Comparison of ENCODE assay signal across 14 cellular contexts in the genomic region with DNA sequence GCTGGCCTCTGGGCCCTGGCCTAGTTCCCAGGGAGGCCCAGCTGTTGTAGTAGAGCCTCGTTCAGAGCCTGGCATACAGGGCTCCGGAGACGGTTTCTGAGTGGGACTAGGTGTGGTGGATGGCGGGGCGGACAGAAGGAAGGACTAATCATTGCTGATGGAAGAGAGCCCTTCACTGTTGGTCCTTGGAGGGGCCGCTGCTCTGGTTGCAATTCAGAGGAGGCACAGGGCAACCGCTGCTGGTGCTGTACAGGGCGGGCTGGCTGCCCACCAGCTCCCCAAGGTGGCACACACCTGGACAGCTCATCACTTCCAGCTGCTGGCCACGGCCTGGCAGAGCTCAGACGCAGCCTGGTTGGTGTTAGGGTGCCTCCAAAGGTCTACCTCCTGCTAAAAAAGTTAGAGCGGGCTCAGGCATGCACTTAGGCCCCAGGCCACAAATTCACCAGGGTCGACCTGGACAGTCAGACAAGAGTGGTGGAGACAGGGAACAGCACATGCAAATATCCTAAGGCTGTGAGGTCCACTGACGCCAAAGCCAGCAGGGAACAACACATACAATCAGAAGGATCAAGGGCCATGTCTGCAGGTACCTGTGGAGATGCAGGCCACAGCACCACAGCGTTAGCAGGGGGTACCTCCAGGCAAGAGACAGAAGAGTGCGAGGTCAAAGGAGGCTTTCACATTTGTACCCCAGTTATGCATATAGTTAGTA. TPM values are rescaled to one million over a fixed set of nuclear protein-coding genes. Genes with fewer than 3 reads are reported as not detected.
DNase-seq lines count a peak whose midpoint lies in the region; TF ChIP-seq lines count a peak whose summit lies in the region.
"Had no signal": no experiment of that assay in that cellular context is flagged by ENCODE, and none has a peak within 500 bp of the region (broad histone marks: within the 10 kb centered on the region; RNA-seq: fewer than 3 reads in every experiment).

No MANE protein-coding gene starts in this region.

- peaks cover 8% of the 10 kb centered on the region for H3K4me1 Mint-ChIP-seq in activated CD4-positive, alpha-beta T cell treated with anti-CD3 and anti-CD28 coated beads, Interleukin-2, amount 10 ng/mL, durations not matched to agents 24 days and 14 days
- H3K4me1 Mint-ChIP-seq in endothelial cell (ENCODE audit: unreplicated experiment) (no peaks in the 10 kb centered on the region), osteocyte (ENCODE audit: unreplicated experiment) (peaks cover 10% of the 10 kb centered on the region)

- no peaks in the 10 kb centered on the region for H3K36me3 Mint-ChIP-seq in activated CD4-positive, alpha-beta T cell treated with anti-CD3 and anti-CD28 coated beads, Interleukin-2, amount 10 ng/mL, durations not matched to agents 24 days and 14 days (ENCODE audit: low read depth)
- H3K36me3 Mint-ChIP-seq in endothelial cell (ENCODE audit: low read depth, unreplicated experiment) (no peaks in the 10 kb centered on the region), osteocyte (ENCODE audit: unreplicated experiment) (no peaks in the 10 kb centered on the region)

- no peaks in the 10 kb centered on the region for H3K9me3 Mint-ChIP-seq in activated CD4-positive, alpha-beta T cell treated with anti-CD3 and anti-CD28 coated beads, Interleukin-2, amount 10 ng/mL, durations not matched to agents 24 days and 14 days
- no peaks in the 10 kb centered on the region for H3K9me3 Mint-ChIP-seq in endothelial cell (ENCODE audit: unreplicated experiment)
- H3K9me3 Mint-ChIP-seq in osteocyte (ENCODE audit: unreplicated experiment) = no peaks in the 10 kb centered on the region

- DNase-seq in activated CD4-positive, alpha-beta T cell treated with anti-CD3 and anti-CD28 coated beads, Interleukin-2, amount 10 ng/mL, durations not matched to agents 24 days and 14 days = no peak
- DNase-seq in activated CD4-positive, alpha-beta T cell treated with anti-CD3 and anti-CD28 coated beads for 48 hours = no peak
- DNase-seq in NCI-H146 (lab: John Stamatoyannopoulos, UW) (peak; percentile 19), endothelial cell (ENCODE audit: low spot score) (no peak), osteocyte (ENCODE audit: extremely low spot score, unreplicated experiment) (no peak), HK-2 (ENCODE audit: unreplicated experiment) (no peak), NCI-H82 treated with DMSO at 0.1 percent for 48 hours (lab: John Stamatoyannopoulos, UW; ENCODE audit: unreplicated experiment) (no peak)
- no peak for DNase-seq in stimulated activated CD4-positive, alpha-beta T cell treated with anti-CD3 and anti-CD28 coated beads, Interleukin-4, amount 100 ng/mL, for 1 hour
- DNase-seq: DMS153, KG1, NCI-H1436, NCI-H748 treated with DMSO at 0.1 percent for 48 hours had no signal

- TF ChIP-seq CTCF in endothelial cell (IDR thresholded peaks at IDR 0.05; ENCODE audit: unreplicated experiment) = no peak
- TF ChIP-seq CTCF in osteocyte (IDR thresholded peaks at IDR 0.05) = no peak

- H3K4me3 Mint-ChIP-seq in activated CD4-positive, alpha-beta T cell treated with anti-CD3 and anti-CD28 coated beads, Interleukin-2, amount 10 ng/mL, durations not matched to agents 24 days and 14 days = peak overlapping the region; percentile 77
- peak overlapping the region; percentile 73 for H3K4me3 Mint-ChIP-seq in endothelial cell (ENCODE audit: unreplicated experiment)
- H3K4me3 Mint-ChIP-seq in osteocyte (ENCODE audit: unreplicated experiment) = peak overlapping the region; percentile 63

- H3K27ac Mint-ChIP-seq in activated CD4-positive, alpha-beta T cell treated with anti-CD3 and anti-CD28 coated beads, Interleukin-2, amount 10 ng/mL, durations not matched to agents 24 days and 14 days = no peak overlapping the region
- no peak overlapping the region for H3K27ac Mint-ChIP-seq in endothelial cell (ENCODE audit: unreplicated experiment)
- no peak overlapping the region for H3K27ac Mint-ChIP-seq in osteocyte (ENCODE audit: unreplicated experiment)

- H3K27me3 Mint-ChIP-seq in activated CD4-positive, alpha-beta T cell treated with anti-CD3 and anti-CD28 coated beads, Interleukin-2, amount 10 ng/mL, durations not matched to agents 24 days and 14 days = peaks cover 17% of the 10 kb centered on the region
- H3K27me3 Mint-ChIP-seq in endothelial cell (ENCODE audit: unreplicated experiment) = peaks cover 21% of the 10 kb centered on the region
- H3K27me3 Mint-ChIP-seq in osteocyte (ENCODE audit: unreplicated experiment) = no peaks in the 10 kb centered on the region

- intact Hi-C loops in activated CD4-positive, alpha-beta T cell treated with anti-CD3 and anti-CD28 coated beads, Interleukin-2, amount 10 ng/mL, durations not matched to agents 24 days and 14 days (cut with micrococcal nuclease) = no loop called here

RNA-seq across cellular contexts. Expression of a gene that starts 7.5 kb away (rescaled TPM):
- total RNA-seq in activated CD4-positive, alpha-beta T cell treated with anti-CD3 and anti-CD28 coated beads, Interleukin-2, amount 10 ng/mL, durations not matched to agents 24 days and 14 days = 94.8 and 95.4 TPM in 2 replicates
- total RNA-seq in endothelial cell (ENCODE audit: unreplicated experiment) (65.0 TPM), osteocyte (57.6 and 63.4 TPM in 2 replicates)

RNA-seq across cellular contexts. Expression of a gene that starts 42.6 kb away (rescaled TPM):
- not detected in 2 replicates for total RNA-seq in activated CD4-positive, alpha-beta T cell treated with anti-CD3 and anti-CD28 coated beads, Interleukin-2, amount 10 ng/mL, durations not matched to agents 24 days and 14 days
- total RNA-seq in endothelial cell (ENCODE audit: unreplicated experiment) (not detected), osteocyte (not detected in 2 replicates)
- total RNA-seq: body of pancreas, glomerular endothelial cell had no signal

RNA-seq across cellular contexts. Expression of a gene that starts 43.0 kb away (rescaled TPM):
- 4.4 and 4.7 TPM in 2 replicates for total RNA-seq in activated CD4-positive, alpha-beta T cell treated with anti-CD3 and anti-CD28 coated beads, Interleukin-2, amount 10 ng/mL, durations not matched to agents 24 days and 14 days
- total RNA-seq in endothelial cell (ENCODE audit: unreplicated experiment) (0.44 TPM), osteocyte (3.3 and 3.4 TPM in 2 replicates)
